23 cellular contexts compared by ENCODE assay signal in genomic region chr2:126106006-126106405, GRCh38.
DNase-seq lines count a peak whose midpoint lies in the region; ATAC-seq, FAIRE-seq and TF ChIP-seq lines count a peak whose summit lies in the region.
"Had no signal": no experiment of that assay in that cellular context is flagged by ENCODE, and none has a peak within 500 bp of the region (broad histone marks: within the 10 kb centered on the region; RNA-seq: fewer than 3 reads in every experiment).

No MANE protein-coding gene starts in this region.

- intact Hi-C loops in HepG2 (cut with micrococcal nuclease; ENCODE audit: unreplicated experiment) (no loop called here), right lobe of liver (cut with DNase I) (no loop called here), IMR-90 (cut with micrococcal nuclease) (no loop called here)

- peak overlapping the region; percentile 58 for H2BK5ac ChIP-seq in IMR-90 (ENCODE audit: low read depth, low read length, poor library complexity, severe bottlenecking)

- TF ChIP-seq CTCF in HepG2 (CRISPR knock-in tag; IDR thresholded peaks at IDR 0.05) (no peak), right lobe of liver (IDR thresholded peaks at IDR 0.05) (no peak), IMR-90 (conservative IDR thresholded peaks at IDR 0.05; ENCODE audit: low read depth, low read length) (no peak), nephron progenitor cell (IDR thresholded peaks at IDR 0.05) (no peak)

- dilution Hi-C loops in IMR-90 (cut with HindIII; ENCODE audit: low sequenced_read_pairs, unreplicated experiment) = no loop called here

- H2BK20ac ChIP-seq in IMR-90 (ENCODE audit: low read depth, low read length) = no peak overlapping the region

- H3K56ac ChIP-seq in IMR-90 (ENCODE audit: extremely low read depth, insufficient read depth, low read length) = no peak overlapping the region

- no peak overlapping the region for H3K4me3 Mint-ChIP-seq in nephron progenitor cell
- H3K4me3 Mint-ChIP-seq: CD14-positive monocyte; CD4-positive, alpha-beta T cell; CD8-positive, alpha-beta memory T cell had no signal

- CTCF ChIA-PET in HepG2 (lab: Yijun Ruan, JAX; ENCODE audit: low intra/inter-chr PET ratio, low total read pairs) (no interaction called here), IMR-90 (lab: Yijun Ruan, JAX) (no interaction called here)

- no peak overlapping the region for H3K18ac ChIP-seq in IMR-90 (ENCODE audit: low read depth, low read length)

- in situ Hi-C loops in HepG2 (cut with HindIII; ENCODE audit: extremely low pct_ligation_motif_present, low pct_unique_long_range_greater_than_20kb) (no loop called here), IMR-90 (cut with MboI; ENCODE audit: low sequenced_read_pairs) (no loop called here)

- H4K8ac ChIP-seq in IMR-90 (ENCODE audit: low read depth in 2 of 2, low read length in 2 of 2) = no peak overlapping the region

- no peak for TF ChIP-seq RAD21 in HepG2 (CRISPR knock-in tag; IDR thresholded peaks at IDR 0.05)
- TF ChIP-seq RAD21 in IMR-90 (IDR thresholded peaks at IDR 0.05; ENCODE audit: low read length) = no peak

- TF ChIP-seq POLR2A in HepG2 (IDR thresholded peaks at IDR 0.05; ENCODE audit: insufficient read depth in 1 of 2, low read depth in 2 of 2, low read length in 2 of 2) (no peak), right lobe of liver (IDR thresholded peaks at IDR 0.05) (no peak), IMR-90 (IDR thresholded peaks at IDR 0.05; ENCODE audit: low read depth, low read length) (no peak)

- POLR2A ChIA-PET in HepG2 (lab: Yijun Ruan, JAX) (no interaction called here), IMR-90 (lab: Charles Lee; ENCODE audit: unreplicated experiment) (no interaction called here)

- no peaks in the 10 kb centered on the region for H3K36me3 Mint-ChIP-seq in nephron progenitor cell (ENCODE audit: low read depth)
- H3K36me3 Mint-ChIP-seq: CD14-positive monocyte; CD8-positive, alpha-beta memory T cell had no signal

- peaks cover 49% of the 10 kb centered on the region for H3K9me3 ChIP-seq in HepG2 (ENCODE audit: low read length)
- H3K9me3 ChIP-seq in right lobe of liver = no peaks in the 10 kb centered on the region
- H3K9me3 ChIP-seq in IMR-90 (ENCODE audit: control insufficient read depth, insufficient read depth, low read length) = peaks cover 5% of the 10 kb centered on the region; the same call in 1 of the 2 replicates
- H3K9me3 ChIP-seq: BE2C, HAP-1 had no signal

- H3K9me1 ChIP-seq in IMR-90 (ENCODE audit: insufficient read depth, low read length) = no peaks in the 10 kb centered on the region

- TF ChIP-seq EP300 in HepG2 (IDR thresholded peaks at IDR 0.05; ENCODE audit: low read depth in 2 of 2, low read length in 2 of 2) (no peak), HepG2 (CRISPR knock-in tag; IDR thresholded peaks at IDR 0.05; ENCODE audit: borderline replicate concordance) (no peak)

- no peak overlapping the region for H2BK120ac ChIP-seq in IMR-90 (ENCODE audit: low read depth, low read length)

- H4K20me1 ChIP-seq in HepG2 (ENCODE audit: insufficient read depth, low read length) (no peaks in the 10 kb centered on the region), IMR-90 (ENCODE audit: insufficient read depth, low read length) (no peaks in the 10 kb centered on the region)
- H4K20me1 ChIP-seq: BLaER1 treated with 17β-estradiol and CSF1 and Interleukin-3, amounts not matched to agents 10 nM and 100 nM had no signal

- no peaks in the 10 kb centered on the region for H3K36me3 ChIP-seq in HepG2 (replicated peaks in 1 of 2; ENCODE audit: control insufficient read depth in 1 of 2, insufficient read depth in 2 of 2, low read length in 2 of 2)
- H3K36me3 ChIP-seq in right lobe of liver = no peaks in the 10 kb centered on the region
- H3K36me3 ChIP-seq in IMR-90 (ENCODE audit: control insufficient read depth, insufficient read depth, low read length) = no peaks in the 10 kb centered on the region
- H3K36me3 ChIP-seq: BE2C; BLaER1 treated with 17β-estradiol and CSF1 and Interleukin-3, amounts not matched to agents 10 nM and 100 nM; HAP-1 had no signal

- no peak for ATAC-seq in HepG2
- ATAC-seq in right lobe of liver = no peak
- no peak for ATAC-seq in IMR-90 (ENCODE audit: low read depth)
- no peak for ATAC-seq in GM18861 (IDR thresholded peaks at IDR 0.05; ENCODE audit: unreplicated experiment)
- ATAC-seq: GM12878 had no signal

- H3K14ac ChIP-seq in IMR-90 (replicated peaks; ENCODE audit: low read depth, low read length) = no peak overlapping the region

- no peaks in the 10 kb centered on the region for H3K27me3 ChIP-seq in HepG2 (ENCODE audit: control insufficient read depth in 1 of 2, insufficient read depth in 2 of 2, low read length in 2 of 2)
- no peaks in the 10 kb centered on the region for H3K27me3 ChIP-seq in right lobe of liver
- H3K27me3 ChIP-seq in IMR-90 (ENCODE audit: control insufficient read depth, insufficient read depth, low read length) = no peaks in the 10 kb centered on the region
- H3K27me3 ChIP-seq: BE2C; BLaER1 treated with 17β-estradiol and CSF1 and Interleukin-3, amounts not matched to agents 10 nM and 100 nM had no signal

- H3K79me2 ChIP-seq in HepG2 (ENCODE audit: insufficient read depth, low read length) = no peaks in the 10 kb centered on the region

- H3K23ac ChIP-seq in IMR-90 (ENCODE audit: low read depth, low read length) = no peak overlapping the region

- no peak overlapping the region for H4K5ac ChIP-seq in IMR-90 (ENCODE audit: low read depth, low read length)

- no peak overlapping the region for H3K27ac ChIP-seq in HepG2 (ENCODE audit: extremely low read length, insufficient read depth, low read length)
- H3K27ac ChIP-seq in right lobe of liver = no peak overlapping the region
- no peak overlapping the region for H3K27ac ChIP-seq in IMR-90 (ENCODE audit: insufficient read depth, low read length)
- H3K27ac ChIP-seq: 22Rv1; BLaER1 treated with 17β-estradiol and CSF1 and Interleukin-3, amounts not matched to agents 10 nM and 100 nM; GM23248 had no signal

- H3K4ac ChIP-seq in IMR-90 (ENCODE audit: low read depth, low read length) = no peak overlapping the region

- WGBS in HepG2 (ENCODE audit: low lambda C conversion rate) = 3% methylated on average over 3 of the region's 3 CpGs
- WGBS in right lobe of liver (ENCODE audit: insufficient coverage, low coverage, low lambda C conversion rate, missing lambda C conversion rate) = 39% methylated on average over 3 of the region's 3 CpGs
- WGBS in IMR-90 (ENCODE audit: extremely low coverage in 2 of 2, insufficient read length in 1 of 2), 2 experiments = no CpG with 5 or more reads among the region's 3 CpGs

- H3K4me3 ChIP-seq in HepG2 (replicated peaks in 1 of 3; ENCODE audit: insufficient read depth in 1 of 3, low read depth in 2 of 3, low read length in 3 of 3) = no peak overlapping the region
- no peak overlapping the region for H3K4me3 ChIP-seq in right lobe of liver
- H3K4me3 ChIP-seq in IMR-90 (ENCODE audit: insufficient read depth, low read depth, low read length) = no peak overlapping the region
- H3K4me3 ChIP-seq: BLaER1 treated with 17β-estradiol and CSF1 and Interleukin-3, amounts not matched to agents 10 nM and 100 nM; GM12878; GM23248; HAP-1 had no signal

- peak overlapping the region; percentile 34 for H3K27ac Mint-ChIP-seq in nephron progenitor cell
- H3K27ac Mint-ChIP-seq: CD14-positive monocyte; CD4-positive, alpha-beta T cell; CD8-positive, alpha-beta memory T cell had no signal

- no peak overlapping the region for H2AK5ac ChIP-seq in IMR-90 (ENCODE audit: low read depth, low read length)

- FAIRE-seq in HepG2 (lab: Jason Lieb, UNC) = no peak
- FAIRE-seq: A204.1, D721Med, GM12878, GM18507 had no signal

- no peak overlapping the region for H2AK9ac ChIP-seq in IMR-90 (replicated peaks; ENCODE audit: low read depth, low read length, poor library complexity)

- no peak overlapping the region for H3K4me2 ChIP-seq in HepG2 (ENCODE audit: low read depth, low read length)
- no peak overlapping the region for H3K4me2 ChIP-seq in IMR-90 (ENCODE audit: low read depth, low read length)
- H3K4me2 ChIP-seq: BLaER1 treated with 17β-estradiol and CSF1 and Interleukin-3, amounts not matched to agents 10 nM and 100 nM had no signal

- H3K79me1 ChIP-seq in IMR-90 (ENCODE audit: low read depth in 1 of 2, low read length in 2 of 2) = no peaks in the 10 kb centered on the region

- DNase-seq in HepG2 (ENCODE audit: low spot score) = no peak
- DNase-seq in right lobe of liver = no peak
- DNase-seq in IMR-90 = no peak
- no peak for DNase-seq in nephron progenitor cell
- no peak for DNase-seq in effector CD4-positive, alpha-beta T cell
- no peak for DNase-seq in SHP77 (lab: John Stamatoyannopoulos, UW)
- DNase-seq: BE2C; CD4-positive, alpha-beta T cell; CD8-positive, alpha-beta memory T cell; DMS 273 treated with DMSO at 0.1 percent for 48 hours; DMS79; EL; GDM1; GM23248 had no signal

- H3K9ac ChIP-seq in HepG2 (ENCODE audit: insufficient read depth, low read depth, low read length) = no peak overlapping the region
- H3K9ac ChIP-seq in IMR-90 (ENCODE audit: low read depth, low read length) = no peak overlapping the region
- H3K9ac ChIP-seq: BLaER1 treated with 17β-estradiol and CSF1 and Interleukin-3, amounts not matched to agents 10 nM and 100 nM; GM23248 had no signal

- BruUV-seq in HepG2 (replicated peaks; lab: Mats Ljungman, UMichigan) = no TSS peak
- no TSS peak for BruUV-seq in IMR-90 (replicated peaks; lab: Mats Ljungman, UMichigan)

- H3K9me3 Mint-ChIP-seq in nephron progenitor cell = peaks cover 16% of the 10 kb centered on the region

- no peaks in the 10 kb centered on the region for H3K4me1 Mint-ChIP-seq in nephron progenitor cell
- H3K4me1 Mint-ChIP-seq: CD14-positive monocyte; CD8-positive, alpha-beta memory T cell had no signal

- H2BK15ac ChIP-seq in IMR-90 (ENCODE audit: low read depth, low read length) = no peak overlapping the region

- H3K4me1 ChIP-seq in HepG2 (ENCODE audit: insufficient read depth, low read length) (no peaks in the 10 kb centered on the region), right lobe of liver (no peaks in the 10 kb centered on the region), IMR-90 (ENCODE audit: control insufficient read depth, insufficient read depth, low read length) (no peaks in the 10 kb centered on the region)
- H3K4me1 ChIP-seq: BE2C; BLaER1 treated with 17β-estradiol and CSF1 and Interleukin-3, amounts not matched to agents 10 nM and 100 nM; HAP-1 had no signal

- H4K91ac ChIP-seq in IMR-90 (ENCODE audit: insufficient read depth, low read depth, low read length) = no peak overlapping the region

- no peak overlapping the region for H2AFZ ChIP-seq in HepG2 (ENCODE audit: low read length)
- H2AFZ ChIP-seq in IMR-90 (replicated peaks; ENCODE audit: low read length, poor library complexity) = no peak overlapping the region
- H2AFZ ChIP-seq: GM23248 had no signal

- H3K27me3 Mint-ChIP-seq in nephron progenitor cell (ENCODE audit: low read depth, poor library complexity) = no peaks in the 10 kb centered on the region
- H3K27me3 Mint-ChIP-seq: CD4-positive, alpha-beta T cell; CD8-positive, alpha-beta memory T cell had no signal

TF ChIP-seq in IMR-90, 13 proteins besides CTCF, POLR2A, EP300 and RAD21 (continues in another document):
- no peak for TF ChIP-seq NFE2L2 (IDR thresholded peaks at IDR 0.05; ENCODE audit: low read depth, low read length)
